In genomic region chr17:33776903-33777302, GRCh38 we compare ENCODE assay signal across 6 cellular contexts.
"Had no signal": no experiment of that assay in that cellular context is flagged by ENCODE, and none has a peak within 500 bp of the region (broad histone marks: within the 10 kb centered on the region; RNA-seq: fewer than 3 reads in every experiment).

No MANE protein-coding gene starts in this region.

- H3K27ac ChIP-seq: HL-60 had no signal

- ATAC-seq: HepG2 had no signal

- FAIRE-seq: HepG2, HTR-8/SVneo had no signal

- DNase-seq: IMR-90, KBM-7, KG1 had no signal
